ENCODE assay signal across 24 cellular contexts in genomic region chrX:71604796-71605568, GRCh38. TPM values are rescaled to one million over a fixed set of nuclear protein-coding genes. Genes with fewer than 3 reads are reported as not detected.
DNase-seq lines count a peak whose midpoint lies in the region; ATAC-seq and TF ChIP-seq lines count a peak whose summit lies in the region.
"Had no signal": no experiment of that assay in that cellular context is flagged by ENCODE, and none has a peak within 500 bp of the region (broad histone marks: within the 10 kb centered on the region; RNA-seq: fewer than 3 reads in every experiment).

No MANE protein-coding gene starts in this region.

- H3K4me1 Mint-ChIP-seq in activated naive CD4-positive, alpha-beta T cell treated with anti-CD3 and anti-CD28 coated beads, Interleukin-2, amount 10 ng/mL, durations not matched to agents 7 days and 5 days = peaks cover 58% of the 10 kb centered on the region
- H3K4me1 Mint-ChIP-seq in T-cell = peaks cover 52 to 56% (median 55%) of the 10 kb centered on the region in 3 donors
- H3K4me1 Mint-ChIP-seq in central memory CD8-positive, alpha-beta T cell = peaks cover 36% of the 10 kb centered on the region

- WGBS in thyroid gland, 2 donors = 71 to 82% methylated on average over 7 to 8 of the region's 8 CpGs

- no peak for DNase-seq in activated naive CD4-positive, alpha-beta T cell treated with anti-CD3 and anti-CD28 coated beads, Interleukin-2, amount 10 ng/mL, durations not matched to agents 7 days and 5 days
- no peak for DNase-seq in activated naive CD4-positive, alpha-beta T cell treated with Interleukin-2 at 50 U/mL for 16 hours
- no peak for DNase-seq in T-cell
- DNase-seq in central memory CD8-positive, alpha-beta T cell (ENCODE audit: low spot score in 2 of 2) = no peak
- peak; percentile 23 to 44 for DNase-seq in thyroid gland
- DNase-seq: amygdala; DMS153; dorsolateral prefrontal cortex; heart right ventricle; left colon; mesendoderm; MM.1S; NCI-H1436; NCI-H510A treated with DMSO at 0.1 percent for 48 hours; ovary; right cardiac atrium; stimulated activated CD4-positive, alpha-beta T cell treated with anti-CD3 and anti-CD28 coated beads, Interleukin-12 subunit alpha, Interleukin-12 subunit beta, amount 100 ng/mL, for 4 hours; stimulated activated CD4-positive, alpha-beta T cell treated with anti-CD3 and anti-CD28 coated beads, Interleukin-4, amount 100 ng/mL, for 4 hours had no signal

- peaks cover 78% of the 10 kb centered on the region for H3K36me3 Mint-ChIP-seq in activated naive CD4-positive, alpha-beta T cell treated with anti-CD3 and anti-CD28 coated beads, Interleukin-2, amount 10 ng/mL, durations not matched to agents 7 days and 5 days
- peaks cover 50% of the 10 kb centered on the region for H3K36me3 Mint-ChIP-seq in T-cell
- peaks cover 40% of the 10 kb centered on the region for H3K36me3 Mint-ChIP-seq in central memory CD8-positive, alpha-beta T cell (ENCODE audit: insufficient read depth)

- POLR2A ChIA-PET in T-cell (lab: Charles Lee) = no interaction called here

- TF ChIP-seq POLR2A in thyroid gland (IDR thresholded peaks at IDR 0.05) = no peak
- TF ChIP-seq POLR2A in GM18505 (IDR thresholded peaks at IDR 0.05; ENCODE audit: borderline replicate concordance, extremely low read depth, insufficient read depth, insufficient read length) = no peak

- ATAC-seq in T-cell (replicated peaks in 1 of 4) = no peak
- no peak for ATAC-seq in central memory CD8-positive, alpha-beta T cell (replicated peaks; ENCODE audit: extremely low read depth, poor library complexity, severe bottlenecking)
- ATAC-seq in HG02763 (IDR thresholded peaks at IDR 0.05; ENCODE audit: unreplicated experiment) = no peak
- ATAC-seq in GM18505 (IDR thresholded peaks at IDR 0.05; ENCODE audit: unreplicated experiment) = no peak
- ATAC-seq: left colon, right cardiac atrium had no signal

- no peaks in the 10 kb centered on the region for H3K27me3 Mint-ChIP-seq in activated naive CD4-positive, alpha-beta T cell treated with anti-CD3 and anti-CD28 coated beads, Interleukin-2, amount 10 ng/mL, durations not matched to agents 7 days and 5 days
- H3K27me3 Mint-ChIP-seq in T-cell = peaks cover 0 to 15% of the 10 kb centered on the region in 2 donors
- no peaks in the 10 kb centered on the region for H3K27me3 Mint-ChIP-seq in central memory CD8-positive, alpha-beta T cell
- H3K27me3 Mint-ChIP-seq: type B pancreatic cell had no signal

- H3K9me3 ChIP-seq in thyroid gland = no peaks in the 10 kb centered on the region
- H3K9me3 ChIP-seq: ovary, SJSA1 had no signal

- CTCF ChIA-PET in activated naive CD4-positive, alpha-beta T cell treated with anti-CD3 and anti-CD28 coated beads, Interleukin-2, amount 10 ng/mL, durations not matched to agents 7 days and 5 days (lab: Charles Lee) = interaction anchor here (0.6 to 1.1 kb wide), 2 partner anchors 10 to 47 kb away, joined by 3 read pairs; no protein-coding TSS in a partner anchor
- CTCF ChIA-PET in T-cell (lab: Charles Lee) = no interaction called here

- TF ChIP-seq CTCF in thyroid gland (IDR thresholded peaks at IDR 0.05) = no peak

- peak overlapping the region; percentile 81 for H3K27ac Mint-ChIP-seq in activated naive CD4-positive, alpha-beta T cell treated with anti-CD3 and anti-CD28 coated beads, Interleukin-2, amount 10 ng/mL, durations not matched to agents 7 days and 5 days
- H3K27ac Mint-ChIP-seq in T-cell = peak overlapping the region; percentile 89 to 95
- peak overlapping the region; percentile 93 for H3K27ac Mint-ChIP-seq in central memory CD8-positive, alpha-beta T cell (ENCODE audit: low read depth)
- H3K27ac Mint-ChIP-seq: type B pancreatic cell had no signal

- H3K36me3 ChIP-seq in thyroid gland = peaks cover 11 to 21% of the 10 kb centered on the region in 2 donors
- H3K36me3 ChIP-seq: ovary had no signal

- no peaks in the 10 kb centered on the region for H3K27me3 ChIP-seq in thyroid gland
- H3K27me3 ChIP-seq: cardiac muscle cell, heart right ventricle, ovary, SJSA1 had no signal

- intact Hi-C loops in thyroid gland (cut with DNase I) = no loop called here

- no peak overlapping the region for H3K27ac ChIP-seq in thyroid gland
- H3K27ac ChIP-seq: C4-2B, cardiac muscle cell, heart right ventricle, ovary, SJSA1 had no signal

- no peak overlapping the region for H3K4me3 ChIP-seq in thyroid gland (replicated peaks in 1 of 3)
- H3K4me3 ChIP-seq: cardiac muscle cell, dorsolateral prefrontal cortex, heart right ventricle, ovary, SJSA1 had no signal

- no peak overlapping the region for H3K4me3 Mint-ChIP-seq in activated naive CD4-positive, alpha-beta T cell treated with anti-CD3 and anti-CD28 coated beads, Interleukin-2, amount 10 ng/mL, durations not matched to agents 7 days and 5 days
- no peak overlapping the region for H3K4me3 Mint-ChIP-seq in T-cell
- H3K4me3 Mint-ChIP-seq in central memory CD8-positive, alpha-beta T cell = no peak overlapping the region
- H3K4me3 Mint-ChIP-seq: type B pancreatic cell had no signal

- H3K9me3 Mint-ChIP-seq in activated naive CD4-positive, alpha-beta T cell treated with anti-CD3 and anti-CD28 coated beads, Interleukin-2, amount 10 ng/mL, durations not matched to agents 7 days and 5 days = no peaks in the 10 kb centered on the region
- H3K9me3 Mint-ChIP-seq in T-cell = no peaks in the 10 kb centered on the region
- no peaks in the 10 kb centered on the region for H3K9me3 Mint-ChIP-seq in central memory CD8-positive, alpha-beta T cell

- no peaks in the 10 kb centered on the region for H3K4me1 ChIP-seq in thyroid gland
- H3K4me1 ChIP-seq: SJSA1 had no signal

RNA-seq across cellular contexts. Expression of gene CXCR3, which starts 13.3 kb away (rescaled TPM):
- total RNA-seq in T-cell (10 to 100 TPM; 12.5 to 41.5 (median 17.6) TPM), thyroid gland (1 to 10 TPM in 1 of 4 donors, under 1 TPM in 2, not detected in 1; 0.42 to 1.0 (median 0.67) TPM)
- total RNA-seq: cardiac muscle cell, SJSA1 had no signal

RNA-seq across cellular contexts. Expression of gene GCNA, which starts 26.7 kb away (rescaled TPM):
- total RNA-seq in T-cell (1 to 10 TPM; 5.2 to 8.6 (median 5.6) TPM), thyroid gland (1 to 10 TPM; 1.8 to 3.6 (median 2.5) TPM)

Comparison
In these comparisons a context has a peak if more than half of its experiments do, and no peak if none do; other contexts are left out.
1. DNase-seq: peak in thyroid gland (2 of 2); none in activated naive CD4-positive, alpha-beta T cell treated with anti-CD3 and anti-CD28 coated beads, Interleukin-2, amount 10 ng/mL, durations not matched to agents 7 days and 5 days (single experiment), activated naive CD4-positive, alpha-beta T cell treated with Interleukin-2 at 50 U/mL for 16 hours (single experiment), T-cell (0 of 34) and central memory CD8-positive, alpha-beta T cell (0 of 2).
2. RNA of gene CXCR3, which starts 13.3 kb away (total RNA-seq): 12.5 to 41.5 TPM in T-cell; 0.42 to 1.0 TPM in thyroid gland; every median in the first group is over 4 times any median in the second.
3. Peak in every context shown above with its lines, with median percentiles within 50 percentile points of each other: H3K27ac Mint-ChIP-seq.